Comparison of ENCODE assay signal across 17 cellular contexts in genomic region chr5:73265641-73266040, GRCh38.
"Had no signal": no experiment of that assay in that cellular context is flagged by ENCODE, and none has a peak within 500 bp of the region (broad histone marks: within the 10 kb centered on the region; RNA-seq: fewer than 3 reads in every experiment).

No MANE protein-coding gene starts in this region.

- H3K27ac Mint-ChIP-seq: activated naive CD8-positive, alpha-beta T cell treated with anti-CD3 and anti-CD28 coated beads for 36 hours; dendritic cell treated with granulocyte-macrophage colony-stimulating factor and Interleukin-4, amounts not matched to agents 40 ng/mL and 50 ng/mL, for 4 days; effector memory CD8-positive, alpha-beta T cell; mesothelial cell of epicardium; stimulated activated naive CD8-positive, alpha-beta T cell treated with anti-CD3 and anti-CD28 coated beads, Interleukin-15, amount 100 ng/mL, for 72 hours had no signal

- DNase-seq: activated CD4-positive, alpha-beta T cell treated with anti-CD3 and anti-CD28 coated beads, Interleukin-2, amount 50 U/mL, for 1 hour; activated CD8-positive, alpha-beta memory T cell treated with anti-CD3 and anti-CD28 coated beads for 24 hours; activated gamma-delta T cell treated with Interleukin-2 at 50 U/mL for 16 hours; activated naive CD8-positive, alpha-beta T cell treated with anti-CD3 and anti-CD28 coated beads for 36 hours; effector memory CD8-positive, alpha-beta T cell; foreskin melanocyte; heart right ventricle; left colon; lower lobe of right lung; ovary; right lobe of liver; stimulated activated naive CD8-positive, alpha-beta T cell treated with anti-CD3 and anti-CD28 coated beads, Interleukin-15, amount 100 ng/mL, for 72 hours had no signal

- H3K9me3 ChIP-seq: heart right ventricle, lower lobe of right lung, ovary, right lobe of liver had no signal

- H3K4me3 ChIP-seq: heart right ventricle, lower lobe of right lung, ovary, right lobe of liver had no signal

- ATAC-seq: activated CD4-positive, CD25-positive, alpha-beta regulatory T cell treated with anti-CD3 and anti-CD28 coated beads, Interleukin-2, amount 50 U/mL, for 24 hours; effector memory CD8-positive, alpha-beta T cell; heart right ventricle; left colon; lower lobe of right lung; right lobe of liver; stimulated activated naive CD8-positive, alpha-beta T cell treated with anti-CD3 and anti-CD28 coated beads, Interleukin-15, amount 100 ng/mL, for 72 hours had no signal

- H3K27me3 ChIP-seq: ovary, right lobe of liver had no signal

- H3K4me1 ChIP-seq: heart right ventricle, lower lobe of right lung, right lobe of liver had no signal

- H3K9me3 Mint-ChIP-seq: activated naive CD8-positive, alpha-beta T cell treated with anti-CD3 and anti-CD28 coated beads for 36 hours; central memory CD8-positive, alpha-beta T cell; dendritic cell treated with granulocyte-macrophage colony-stimulating factor and Interleukin-4, amounts not matched to agents 40 ng/mL and 50 ng/mL, for 4 days; effector memory CD8-positive, alpha-beta T cell; mesothelial cell of epicardium; stimulated activated naive CD8-positive, alpha-beta T cell treated with anti-CD3 and anti-CD28 coated beads, Interleukin-15, amount 100 ng/mL, for 72 hours had no signal

- H3K36me3 ChIP-seq: heart right ventricle, lower lobe of right lung, ovary, right lobe of liver had no signal

- H3K4me3 Mint-ChIP-seq: activated naive CD8-positive, alpha-beta T cell treated with anti-CD3 and anti-CD28 coated beads for 36 hours; brain; central memory CD8-positive, alpha-beta T cell; dendritic cell treated with granulocyte-macrophage colony-stimulating factor and Interleukin-4, amounts not matched to agents 40 ng/mL and 50 ng/mL, for 4 days; effector memory CD8-positive, alpha-beta T cell; mesothelial cell of epicardium; stimulated activated naive CD8-positive, alpha-beta T cell treated with anti-CD3 and anti-CD28 coated beads, Interleukin-15, amount 100 ng/mL, for 72 hours had no signal

- H3K36me3 Mint-ChIP-seq: activated naive CD8-positive, alpha-beta T cell treated with anti-CD3 and anti-CD28 coated beads for 36 hours; brain; mesothelial cell of epicardium had no signal

- H3K27ac ChIP-seq: heart right ventricle, lower lobe of right lung, right lobe of liver had no signal

- H3K4me1 Mint-ChIP-seq: activated naive CD8-positive, alpha-beta T cell treated with anti-CD3 and anti-CD28 coated beads for 36 hours; central memory CD8-positive, alpha-beta T cell; stimulated activated naive CD8-positive, alpha-beta T cell treated with anti-CD3 and anti-CD28 coated beads, Interleukin-15, amount 100 ng/mL, for 72 hours had no signal
